In the genomic region with DNA sequence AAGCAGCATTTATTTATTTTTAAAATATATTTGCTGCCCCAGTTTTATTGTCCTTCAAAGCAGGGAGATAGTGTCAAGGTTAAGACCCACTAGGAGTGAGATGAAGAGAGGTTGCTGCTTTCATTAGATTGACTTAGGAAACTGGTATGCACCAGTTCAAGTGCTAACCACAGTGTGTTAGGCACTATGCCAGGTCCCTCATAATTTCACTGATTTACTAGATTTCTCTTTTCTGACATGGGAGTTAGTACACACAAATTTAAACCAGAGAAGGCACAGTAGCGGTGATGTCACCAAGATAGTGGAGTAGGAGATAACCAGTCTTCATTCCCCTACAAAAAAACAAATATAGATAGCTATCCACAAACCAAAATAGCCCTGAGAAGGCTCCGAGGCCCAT, we compare ENCODE assay signal across 17 cellular contexts. TPM values are rescaled to one million over a fixed set of nuclear protein-coding genes. Genes with fewer than 3 reads are reported as not detected.
DNase-seq lines count a peak whose midpoint lies in the region; ATAC-seq and TF ChIP-seq lines count a peak whose summit lies in the region.
"Had no signal": no experiment of that assay in that cellular context is flagged by ENCODE, and none has a peak within 500 bp of the region (broad histone marks: within the 10 kb centered on the region; RNA-seq: fewer than 3 reads in every experiment).

No MANE protein-coding gene starts in this region.

- POLR2A ChIA-PET in PC-3 (lab: Charles Lee; ENCODE audit: unreplicated experiment) = no interaction called here

- H3K4me1 ChIP-seq in left ventricle myocardium inferior (no peaks in the 10 kb centered on the region), PC-3 (ENCODE audit: insufficient read depth, low read length) (no peaks in the 10 kb centered on the region)

- H3K4me3 ChIP-seq in choroid plexus epithelial cell (ENCODE audit: low read depth, low read length) (no peak overlapping the region), left ventricle myocardium inferior (no peak overlapping the region), PC-3 (ENCODE audit: low read length) (no peak overlapping the region)
- H3K4me3 ChIP-seq: BLaER1 had no signal

- H3K9me3 ChIP-seq in left ventricle myocardium inferior (replicated peaks) (peaks cover 5% of the 10 kb centered on the region), PC-3 (ENCODE audit: low read length) (no peaks in the 10 kb centered on the region)

- intact Hi-C loops in left ventricle myocardium inferior (cut with micrococcal nuclease) (no loop called here), PC-3 (cut with micrococcal nuclease) (no loop called here)

- TF ChIP-seq CTCF in choroid plexus epithelial cell (conservative IDR thresholded peaks at IDR 0.05; ENCODE audit: low read depth, low read length) (no peak), left ventricle myocardium inferior (IDR thresholded peaks at IDR 0.05; ENCODE audit: borderline replicate concordance) (no peak), PC-3 (conservative IDR thresholded peaks at IDR 0.05; ENCODE audit: low read depth, low read length) (no peak)

- H3K79me2 ChIP-seq in PC-3 (ENCODE audit: low read length) = no peaks in the 10 kb centered on the region

- H3K27me3 ChIP-seq in left ventricle myocardium inferior (ENCODE audit: low read depth) (no peaks in the 10 kb centered on the region), PC-3 (ENCODE audit: low read length) (no peaks in the 10 kb centered on the region)

- no peaks in the 10 kb centered on the region for H4K20me1 ChIP-seq in PC-3 (ENCODE audit: low read length)

- H3K9ac ChIP-seq in PC-3 (ENCODE audit: low read length) = no peak overlapping the region
- H3K9ac ChIP-seq: BLaER1 had no signal

- no peak overlapping the region for H3K4me2 ChIP-seq in PC-3 (ENCODE audit: low read length)
- H3K4me2 ChIP-seq: BLaER1 had no signal

- H3K36me3 ChIP-seq in left ventricle myocardium inferior = peaks cover 59% of the 10 kb centered on the region
- H3K36me3 ChIP-seq in PC-3 (ENCODE audit: low read depth, low read length) = peaks cover 16% of the 10 kb centered on the region

- H3K27ac ChIP-seq in left ventricle myocardium inferior (replicated peaks) (no peak overlapping the region), PC-3 (ENCODE audit: low read length) (no peak overlapping the region)
- H3K27ac ChIP-seq: 22Rv1, BLaER1 had no signal

- peak; percentile 1 for DNase-seq in A172 (ENCODE audit: low spot score)
- DNase-seq in M059J (ENCODE audit: low read depth) = peak; percentile 31
- peak; percentile 15 for DNase-seq in choroid plexus epithelial cell (ENCODE audit: low read depth)
- DNase-seq in iris pigment epithelial cell (ENCODE audit: low read depth) = peak; percentile 22
- no peak for DNase-seq in left ventricle myocardium inferior
- DNase-seq in PC-3 = no peak
- DNase-seq: CD4-positive, alpha-beta memory T cell; DMS153; DMS79; GF-D8; GOT3; H7; HFFc6 had no signal

- no TSS peak for BruUV-seq in PC-3 (replicated peaks; lab: Mats Ljungman, UMichigan)

- H2AFZ ChIP-seq in PC-3 (ENCODE audit: low read length) = no peak overlapping the region

- H3K9me2 ChIP-seq in PC-3 (replicated peaks; ENCODE audit: low read length) = no peaks in the 10 kb centered on the region

- ATAC-seq in PC-3 (no peak), HG02759 (IDR thresholded peaks at IDR 0.05; ENCODE audit: unreplicated experiment) (no peak)
- ATAC-seq: HCT116 had no signal

- CTCF ChIA-PET in PC-3 (lab: Charles Lee) = no interaction called here

- no peaks in the 10 kb centered on the region for H3F3A ChIP-seq in PC-3 (ENCODE audit: low read length, unreplicated experiment)

RNA-seq across cellular contexts. Expression of a gene that starts 14.3 kb away (rescaled TPM):
- 24.9 and 32.1 TPM in 2 replicates for total RNA-seq in A172 (2014; rRNA removed; shearing (Covaris generic))
- 12.5 and 23.4 TPM in 2 replicates for total RNA-seq in M059J (2014; rRNA removed; shearing (Covaris generic))
- total RNA-seq in left ventricle myocardium inferior (11.1 TPM), PC-3 (2014; rRNA removed) (9.5 and 14.3 TPM in 2 replicates)

Comparison
In these comparisons a context has a peak if more than half of its experiments do, and no peak if none do; other contexts are left out.
1. DNase-seq: peak in A172 (single experiment), M059J (single experiment), choroid plexus epithelial cell (single experiment) and iris pigment epithelial cell (single experiment); none in left ventricle myocardium inferior (single experiment) and PC-3 (single experiment).